ENCODE assay signal across 1 cellular context in the genomic region with DNA sequence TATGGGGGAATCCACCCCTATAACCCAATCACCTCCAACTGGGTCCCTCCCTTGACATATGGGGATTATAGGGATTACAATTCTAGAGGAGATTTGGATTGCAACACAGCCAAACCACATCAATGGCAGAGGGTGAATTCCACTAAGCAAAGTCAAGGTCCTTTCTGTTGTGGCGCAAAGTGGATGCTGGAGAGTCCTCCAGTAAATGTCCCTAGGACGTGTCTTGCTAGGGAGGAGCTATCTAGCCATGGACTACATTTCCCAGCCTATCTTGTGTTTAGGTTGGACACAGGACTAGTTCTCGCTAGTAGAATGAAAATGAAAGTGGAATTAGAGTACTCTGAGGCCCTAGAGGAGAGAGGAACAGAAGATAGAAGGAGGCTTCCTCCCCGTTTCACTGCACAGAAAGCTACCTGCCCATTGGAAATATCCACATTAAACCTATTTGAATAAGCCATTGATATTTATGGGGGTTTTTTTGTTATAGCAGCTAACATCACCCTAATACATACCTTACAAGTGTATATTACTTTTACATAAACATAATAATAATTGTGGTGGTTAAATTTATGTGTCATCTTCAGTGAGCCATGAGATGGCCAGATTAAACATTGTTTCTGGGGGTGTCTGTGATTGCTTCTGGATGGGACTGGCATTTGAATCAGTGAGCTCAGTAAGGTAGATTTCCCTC.
TF ChIP-seq lines count a peak whose summit lies in the region.

No MANE protein-coding gene starts in this region.

TF ChIP-seq in HepG2, 621 proteins besides CTCF, POLR2A, EP300 and RAD21 (continued from another document):
- TF ChIP-seq YEATS2 (CRISPR knock-in tag; IDR thresholded peaks at IDR 0.05; ENCODE audit: borderline replicate concordance) (no peak), HNRNPH1 (optimal IDR thresholded peaks at IDR 0.05; ENCODE audit: low read depth, low read length) (no peak), SETDB1 (CRISPR knock-in tag; IDR thresholded peaks at IDR 0.05; ENCODE audit: borderline replicate concordance) (no peak), ZNF556 (CRISPR knock-in tag; IDR thresholded peaks at IDR 0.05; ENCODE audit: borderline replicate concordance) (no peak), ZNF205 (CRISPR knock-in tag; IDR thresholded peaks at IDR 0.05) (no peak), ELF1 (CRISPR knock-in tag; IDR thresholded peaks at IDR 0.05) (no peak), ZBTB3 (CRISPR knock-in tag; IDR thresholded peaks at IDR 0.05; ENCODE audit: borderline replicate concordance, low read depth) (no peak), NCOA1 (CRISPR knock-in tag; IDR thresholded peaks at IDR 0.05) (no peak), NR2F1 (CRISPR knock-in tag; IDR thresholded peaks at IDR 0.05) (peak; percentile 59 to 96; a peak in 3 of 4 replicates), ZSCAN21 (CRISPR knock-in tag; IDR thresholded peaks at IDR 0.05; ENCODE audit: borderline replicate concordance) (no peak), NCOR1 (IDR thresholded peaks at IDR 0.05; ENCODE audit: borderline replicate concordance, low read length) (peak; percentile 25; the same call in 1 of the 2 replicates), CAMTA2 (CRISPR knock-in tag; IDR thresholded peaks at IDR 0.05; ENCODE audit: borderline replicate concordance) (no peak), PPARG (CRISPR knock-in tag; conservative IDR thresholded peaks at IDR 0.05) (no peak), ZNF224 (CRISPR knock-in tag; IDR thresholded peaks at IDR 0.05) (no peak), RXRA (CRISPR knock-in tag; IDR thresholded peaks at IDR 0.05) (no peak), MYC (CRISPR knock-in tag; IDR thresholded peaks at IDR 0.05; ENCODE audit: borderline replicate concordance) (no peak), ZNF672 (CRISPR knock-in tag; IDR thresholded peaks at IDR 0.05) (no peak), SYNCRIP (IDR thresholded peaks at IDR 0.05; ENCODE audit: insufficient read depth, low read depth, low read length) (no peak), MAFK (conservative IDR thresholded peaks at IDR 0.05 in 1 of 2, IDR thresholded peaks at IDR 0.05 in 1 of 2; ENCODE audit: low read length in 2 of 2) (no peak), SIX1 (CRISPR knock-in tag; IDR thresholded peaks at IDR 0.05; ENCODE audit: borderline replicate concordance) (no peak), FOXP4 (CRISPR knock-in tag; IDR thresholded peaks at IDR 0.05) (no peak), SOX5 (CRISPR knock-in tag; IDR thresholded peaks at IDR 0.05; ENCODE audit: borderline replicate concordance) (peak; percentile 61; the same call in 1 of the 2 replicates), ZNF644 (CRISPR knock-in tag; IDR thresholded peaks at IDR 0.05; ENCODE audit: low read depth) (peak; percentile 81), ZNF781 (CRISPR knock-in tag; IDR thresholded peaks at IDR 0.05; ENCODE audit: borderline replicate concordance, not compliant biosample characterization) (no peak), ZBTB20 (CRISPR knock-in tag; IDR thresholded peaks at IDR 0.05; ENCODE audit: borderline replicate concordance, low read depth) (no peak), CEBPG (CRISPR knock-in tag; IDR thresholded peaks at IDR 0.05) (peak; percentile 69), MAFG (CRISPR knock-in tag; IDR thresholded peaks at IDR 0.05) (no peak), PRPF4 (IDR thresholded peaks at IDR 0.05; ENCODE audit: low read depth, low read length, poor library complexity, severe bottlenecking) (no peak), FOSL2 (CRISPR knock-in tag; IDR thresholded peaks at IDR 0.05) (peak; percentile 59), FOXK1 (CRISPR knock-in tag; IDR thresholded peaks at IDR 0.05; ENCODE audit: borderline replicate concordance, low read depth) (peak; percentile 80; the same call in 1 of the 2 replicates), MXD3 (CRISPR knock-in tag; IDR thresholded peaks at IDR 0.05) (no peak), ASH2L (IDR thresholded peaks at IDR 0.05; ENCODE audit: insufficient read length, low read depth, low read length) (no peak), ZKSCAN5 (CRISPR knock-in tag; IDR thresholded peaks at IDR 0.05) (no peak), EHMT2 (IDR thresholded peaks at IDR 0.05; ENCODE audit: borderline replicate concordance, low read depth, low read length) (peak; percentile 34; the same call in 1 of the 2 replicates), CEBPB (IDR thresholded peaks at IDR 0.05; ENCODE audit: borderline replicate concordance, low read depth, low read length) (peak; percentile 95), POGZ (CRISPR knock-in tag; IDR thresholded peaks at IDR 0.05) (0 out of 2 replicates have a peak, but pooled peaks have one; percentile 16), KDM2A (CRISPR knock-in tag; IDR thresholded peaks at IDR 0.05; ENCODE audit: borderline replicate concordance, low read depth) (no peak), KLF16 (CRISPR knock-in tag; IDR thresholded peaks at IDR 0.05) (no peak), IRF2 (CRISPR knock-in tag; IDR thresholded peaks at IDR 0.05) (peak; percentile 86; the same call in 1 of the 2 replicates), BCL6 (CRISPR knock-in tag; IDR thresholded peaks at IDR 0.05) (peak; percentile 62), ZSCAN22 (CRISPR knock-in tag; IDR thresholded peaks at IDR 0.05) (no peak), ZNF317 (CRISPR knock-in tag; IDR thresholded peaks at IDR 0.05) (0 out of 2 replicates have a peak, but pooled peaks have one; percentile 30), TBP (CRISPR knock-in tag; IDR thresholded peaks at IDR 0.05) (no peak), HMG20B (CRISPR knock-in tag; conservative IDR thresholded peaks at IDR 0.05) (no peak)
- TF ChIP-seq, protein P1, sequence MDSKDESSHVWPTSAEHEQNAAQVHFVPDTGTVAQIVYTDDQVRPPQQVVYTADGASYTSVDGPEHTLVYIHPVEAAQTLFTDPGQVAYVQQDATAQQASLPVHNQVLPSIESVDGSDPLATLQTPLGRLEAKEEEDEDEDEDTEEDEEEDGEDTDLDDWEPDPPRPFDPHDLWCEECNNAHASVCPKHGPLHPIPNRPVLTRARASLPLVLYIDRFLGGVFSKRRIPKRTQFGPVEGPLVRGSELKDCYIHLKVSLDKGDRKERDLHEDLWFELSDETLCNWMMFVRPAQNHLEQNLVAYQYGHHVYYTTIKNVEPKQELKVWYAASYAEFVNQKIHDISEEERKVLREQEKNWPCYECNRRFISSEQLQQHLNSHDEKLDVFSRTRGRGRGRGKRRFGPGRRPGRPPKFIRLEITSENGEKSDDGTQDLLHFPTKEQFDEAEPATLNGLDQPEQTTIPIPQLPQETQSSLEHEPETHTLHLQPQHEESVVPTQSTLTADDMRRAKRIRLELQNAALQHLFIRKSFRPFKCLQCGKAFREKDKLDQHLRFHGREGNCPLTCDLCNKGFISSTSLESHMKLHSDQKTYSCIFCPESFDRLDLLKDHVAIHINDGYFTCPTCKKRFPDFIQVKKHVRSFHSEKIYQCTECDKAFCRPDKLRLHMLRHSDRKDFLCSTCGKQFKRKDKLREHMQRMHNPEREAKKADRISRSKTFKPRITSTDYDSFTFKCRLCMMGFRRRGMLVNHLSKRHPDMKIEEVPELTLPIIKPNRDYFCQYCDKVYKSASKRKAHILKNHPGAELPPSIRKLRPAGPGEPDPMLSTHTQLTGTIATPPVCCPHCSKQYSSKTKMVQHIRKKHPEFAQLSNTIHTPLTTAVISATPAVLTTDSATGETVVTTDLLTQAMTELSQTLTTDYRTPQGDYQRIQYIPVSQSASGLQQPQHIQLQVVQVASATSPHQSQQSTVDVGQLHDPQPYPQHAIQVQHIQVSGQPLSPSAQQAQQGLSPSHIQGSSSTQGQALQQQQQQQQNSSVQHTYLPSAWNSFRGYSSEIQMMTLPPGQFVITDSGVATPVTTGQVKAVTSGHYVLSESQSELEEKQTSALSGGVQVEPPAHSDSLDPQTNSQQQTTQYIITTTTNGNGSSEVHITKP (CRISPR knock-in tag; IDR thresholded peaks at IDR 0.05; ENCODE audit: low read depth): no peak
- TF ChIP-seq, protein P2, sequence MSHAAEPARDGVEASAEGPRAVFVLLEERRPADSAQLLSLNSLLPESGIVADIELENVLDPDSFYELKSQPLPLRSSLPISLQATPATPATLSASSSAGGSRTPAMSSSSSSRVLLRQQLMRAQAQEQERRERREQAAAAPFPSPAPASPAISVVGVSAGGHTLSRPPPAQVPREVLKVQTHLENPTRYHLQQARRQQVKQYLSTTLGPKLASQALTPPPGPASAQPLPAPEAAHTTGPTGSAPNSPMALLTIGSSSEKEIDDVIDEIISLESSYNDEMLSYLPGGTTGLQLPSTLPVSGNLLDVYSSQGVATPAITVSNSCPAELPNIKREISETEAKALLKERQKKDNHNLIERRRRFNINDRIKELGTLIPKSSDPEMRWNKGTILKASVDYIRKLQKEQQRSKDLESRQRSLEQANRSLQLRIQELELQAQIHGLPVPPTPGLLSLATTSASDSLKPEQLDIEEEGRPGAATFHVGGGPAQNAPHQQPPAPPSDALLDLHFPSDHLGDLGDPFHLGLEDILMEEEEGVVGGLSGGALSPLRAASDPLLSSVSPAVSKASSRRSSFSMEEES (CRISPR knock-in tag; IDR thresholded peaks at IDR 0.05): no peak
- TF ChIP-seq, protein P3, sequence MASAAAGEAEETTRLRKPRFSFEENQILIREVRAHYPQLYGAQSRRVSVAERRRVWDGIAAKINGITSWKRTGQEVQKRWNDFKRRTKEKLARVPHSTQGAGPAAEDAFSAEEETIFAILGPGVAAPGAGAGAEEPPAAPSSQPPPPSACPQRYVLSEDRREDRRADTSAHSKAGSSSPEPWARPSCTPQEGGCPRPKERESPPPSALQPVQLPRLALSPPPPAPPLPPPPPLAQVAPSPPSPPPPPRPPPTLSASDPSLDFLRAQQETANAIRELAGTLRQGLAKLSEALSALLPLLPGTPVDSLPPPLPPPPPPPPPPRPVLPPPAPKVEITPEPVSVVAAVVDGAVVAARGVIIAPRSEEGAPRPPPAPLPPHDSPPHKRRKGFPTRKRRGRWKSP (CRISPR knock-in tag; IDR thresholded peaks at IDR 0.05): no peak
- TF ChIP-seq, protein P4, sequence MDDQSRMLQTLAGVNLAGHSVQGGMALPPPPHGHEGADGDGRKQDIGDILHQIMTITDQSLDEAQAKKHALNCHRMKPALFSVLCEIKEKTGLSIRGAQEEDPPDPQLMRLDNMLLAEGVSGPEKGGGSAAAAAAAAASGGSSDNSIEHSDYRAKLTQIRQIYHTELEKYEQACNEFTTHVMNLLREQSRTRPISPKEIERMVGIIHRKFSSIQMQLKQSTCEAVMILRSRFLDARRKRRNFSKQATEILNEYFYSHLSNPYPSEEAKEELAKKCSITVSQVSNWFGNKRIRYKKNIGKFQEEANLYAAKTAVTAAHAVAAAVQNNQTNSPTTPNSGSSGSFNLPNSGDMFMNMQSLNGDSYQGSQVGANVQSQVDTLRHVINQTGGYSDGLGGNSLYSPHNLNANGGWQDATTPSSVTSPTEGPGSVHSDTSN (CRISPR knock-in tag; IDR thresholded peaks at IDR 0.05; ENCODE audit: borderline replicate concordance): no peak
- TF ChIP-seq, protein P5, sequence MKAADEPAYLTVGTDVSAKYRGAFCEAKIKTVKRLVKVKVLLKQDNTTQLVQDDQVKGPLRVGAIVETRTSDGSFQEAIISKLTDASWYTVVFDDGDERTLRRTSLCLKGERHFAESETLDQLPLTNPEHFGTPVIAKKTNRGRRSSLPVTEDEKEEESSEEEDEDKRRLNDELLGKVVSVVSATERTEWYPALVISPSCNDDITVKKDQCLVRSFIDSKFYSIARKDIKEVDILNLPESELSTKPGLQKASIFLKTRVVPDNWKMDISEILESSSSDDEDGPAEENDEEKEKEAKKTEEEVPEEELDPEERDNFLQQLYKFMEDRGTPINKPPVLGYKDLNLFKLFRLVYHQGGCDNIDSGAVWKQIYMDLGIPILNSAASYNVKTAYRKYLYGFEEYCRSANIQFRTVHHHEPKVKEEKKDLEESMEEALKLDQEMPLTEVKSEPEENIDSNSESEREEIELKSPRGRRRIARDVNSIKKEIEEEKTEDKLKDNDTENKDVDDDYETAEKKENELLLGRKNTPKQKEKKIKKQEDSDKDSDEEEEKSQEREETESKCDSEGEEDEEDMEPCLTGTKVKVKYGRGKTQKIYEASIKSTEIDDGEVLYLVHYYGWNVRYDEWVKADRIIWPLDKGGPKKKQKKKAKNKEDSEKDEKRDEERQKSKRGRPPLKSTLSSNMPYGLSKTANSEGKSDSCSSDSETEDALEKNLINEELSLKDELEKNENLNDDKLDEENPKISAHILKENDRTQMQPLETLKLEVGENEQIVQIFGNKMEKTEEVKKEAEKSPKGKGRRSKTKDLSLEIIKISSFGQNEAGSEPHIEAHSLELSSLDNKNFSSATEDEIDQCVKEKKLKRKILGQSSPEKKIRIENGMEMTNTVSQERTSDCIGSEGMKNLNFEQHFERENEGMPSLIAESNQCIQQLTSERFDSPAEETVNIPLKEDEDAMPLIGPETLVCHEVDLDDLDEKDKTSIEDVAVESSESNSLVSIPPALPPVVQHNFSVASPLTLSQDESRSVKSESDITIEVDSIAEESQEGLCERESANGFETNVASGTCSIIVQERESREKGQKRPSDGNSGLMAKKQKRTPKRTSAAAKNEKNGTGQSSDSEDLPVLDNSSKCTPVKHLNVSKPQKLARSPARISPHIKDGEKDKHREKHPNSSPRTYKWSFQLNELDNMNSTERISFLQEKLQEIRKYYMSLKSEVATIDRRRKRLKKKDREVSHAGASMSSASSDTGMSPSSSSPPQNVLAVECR (CRISPR knock-in tag; IDR thresholded peaks at IDR 0.05; ENCODE audit: borderline replicate concordance): no peak
- TF ChIP-seq, protein P6, sequence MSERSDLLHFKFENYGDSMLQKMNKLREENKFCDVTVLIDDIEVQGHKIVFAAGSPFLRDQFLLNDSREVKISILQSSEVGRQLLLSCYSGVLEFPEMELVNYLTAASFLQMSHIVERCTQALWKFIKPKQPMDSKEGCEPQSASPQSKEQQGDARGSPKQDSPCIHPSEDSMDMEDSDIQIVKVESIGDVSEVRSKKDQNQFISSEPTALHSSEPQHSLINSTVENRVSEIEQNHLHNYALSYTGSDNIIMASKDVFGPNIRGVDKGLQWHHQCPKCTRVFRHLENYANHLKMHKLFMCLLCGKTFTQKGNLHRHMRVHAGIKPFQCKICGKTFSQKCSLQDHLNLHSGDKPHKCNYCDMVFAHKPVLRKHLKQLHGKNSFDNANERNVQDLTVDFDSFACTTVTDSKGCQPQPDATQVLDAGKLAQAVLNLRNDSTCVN (CRISPR knock-in tag; IDR thresholded peaks at IDR 0.05; ENCODE audit: borderline replicate concordance): peak; percentile 74; the same call in 1 of the 2 replicates
TF ChIP-seq in HepG2: peak in this region for 40.
